In the genomic region with DNA sequence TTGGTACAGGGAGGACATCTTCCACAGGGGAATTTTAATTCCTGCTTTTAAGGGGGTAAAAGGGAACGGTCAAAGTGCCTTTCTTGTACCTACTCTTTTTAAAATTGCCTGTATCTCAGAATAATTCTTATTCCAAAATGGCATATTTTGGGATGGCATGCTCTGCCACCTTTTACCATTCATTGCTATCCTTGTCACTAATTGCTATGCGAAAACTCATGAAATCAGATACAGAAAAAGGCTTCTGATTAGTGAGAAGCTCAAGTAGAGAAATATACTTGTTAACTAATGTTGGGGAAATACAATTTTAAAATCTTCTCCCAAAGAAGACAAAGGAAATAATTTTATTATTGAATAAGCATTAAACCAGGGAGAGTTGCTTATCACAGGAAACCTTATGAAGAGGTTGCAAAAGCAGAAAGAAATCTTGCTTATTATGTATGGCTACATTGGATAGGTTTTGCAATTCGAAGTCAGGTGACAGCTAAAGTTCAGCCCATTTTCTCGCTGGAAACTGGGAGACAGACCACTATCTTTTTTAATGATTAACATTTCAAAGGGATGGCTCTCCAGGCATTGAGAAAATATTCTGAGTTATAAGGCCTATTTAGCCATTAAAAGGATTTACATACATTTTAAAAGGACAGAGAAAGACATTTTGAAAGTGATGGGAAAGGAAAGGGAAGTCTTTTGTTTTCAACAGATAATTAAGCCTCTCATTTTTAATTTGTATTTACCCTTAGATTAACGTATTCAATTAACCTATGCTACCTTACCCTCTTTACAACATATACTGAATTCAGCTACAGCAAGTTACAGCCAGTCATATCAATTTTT, we compare ENCODE assay signal across 14 cellular contexts.
DNase-seq lines count a peak whose midpoint lies in the region; ATAC-seq and TF ChIP-seq lines count a peak whose summit lies in the region.
"Had no signal": no experiment of that assay in that cellular context is flagged by ENCODE, and none has a peak within 500 bp of the region (broad histone marks: within the 10 kb centered on the region; RNA-seq: fewer than 3 reads in every experiment).

No MANE protein-coding gene starts in this region.

- no peaks in the 10 kb centered on the region for H3K9me3 ChIP-seq in DND-41 (ENCODE audit: insufficient read depth, low read length, severe bottlenecking)
- H3K9me3 ChIP-seq in T-helper 17 cell (ENCODE audit: control insufficient read depth, low read length, poor library complexity, severe bottlenecking), result no peaks in the 10 kb centered on the region
- peaks cover 0 to 16% (median under 1%) of the 10 kb centered on the region in 4 donors for H3K9me3 ChIP-seq in liver (ENCODE audit: control insufficient read depth in 4 of 4, low read length in 3 of 4)
- no peaks in the 10 kb centered on the region for H3K9me3 ChIP-seq in right cardiac atrium (ENCODE audit: control insufficient read depth, low read length)
- H3K9me3 ChIP-seq: SJSA1, stomach had no signal

- intact Hi-C loops in right cardiac atrium (cut with DNase I), result loop anchor here in 1 of 4 donors (10.0 kb wide), 2 partner anchors 852 to 1112 kb away; a partner anchor contains a TSS

- TF ChIP-seq RAD21 in liver (IDR thresholded peaks at IDR 0.05), result no peak

- H3K4me2 ChIP-seq in DND-41 (ENCODE audit: insufficient read depth, low read length) (peak overlapping the region; percentile 36), KMS-11 (peak overlapping the region; percentile 47; the same call in 1 of the 2 replicates)

- H3K27ac ChIP-seq in DND-41 (ENCODE audit: low read length) (peak overlapping the region; percentile 98), KMS-11 (peak overlapping the region; percentile 7; the same call in 1 of the 2 replicates), liver (ENCODE audit: low read depth in 1 of 2, low read length in 2 of 2) (no peak overlapping the region), right cardiac atrium (ENCODE audit: low read length) (no peak overlapping the region)
- H3K27ac ChIP-seq: brain microvascular endothelial cell, GM23248, SJSA1, stomach had no signal

- 74% methylated on average over 5 of the region's 5 CpGs for WGBS in liver
- WGBS in right cardiac atrium, result 87% methylated on average over 5 of the region's 5 CpGs

- H3K9ac ChIP-seq in DND-41 (ENCODE audit: low read depth, low read length), result peak overlapping the region; percentile 94
- peak overlapping the region; percentile 100; the same call in 1 of the 2 replicates for H3K9ac ChIP-seq in KMS-11
- no peak overlapping the region for H3K9ac ChIP-seq in liver (ENCODE audit: low read depth in 1 of 2, low read length in 2 of 2)
- H3K9ac ChIP-seq: GM23248 had no signal

- TF ChIP-seq CTCF in DND-41 (IDR thresholded peaks at IDR 0.05; ENCODE audit: borderline replicate concordance, extremely low read depth, low read length, poor library complexity, severe bottlenecking) (no peak), KMS-11 (conservative IDR thresholded peaks at IDR 0.05; ENCODE audit: low read depth, low read length) (no peak), liver (IDR thresholded peaks at IDR 0.05; ENCODE audit: low read depth, low read length, missing input control) (no peak)

- H3K4me1 Mint-ChIP-seq in T-helper 17 cell, result peaks cover 35% of the 10 kb centered on the region

- peaks cover 58% of the 10 kb centered on the region for H3K79me2 ChIP-seq in DND-41 (ENCODE audit: insufficient read depth, low read length)
- peaks cover 86% of the 10 kb centered on the region for H3K79me2 ChIP-seq in KMS-11 (ENCODE audit: insufficient read depth, low read depth)

- no peak for DNase-seq in DND-41
- no peak for DNase-seq in T-helper 17 cell
- DNase-seq in right cardiac atrium, result no peak
- DNase-seq in germinal center (ENCODE audit: low spot score), result no peak
- DNase-seq: activated CD4-positive, alpha-beta T cell treated with anti-CD3 and anti-CD28 coated beads for 1 hour; brain microvascular endothelial cell; effector CD4-positive, alpha-beta T cell; GM23248; NCI-H748 treated with DMSO at 0.1 percent for 48 hours; stomach had no signal

- H3K4me3 Mint-ChIP-seq in T-helper 17 cell, result no peak overlapping the region

- no peaks in the 10 kb centered on the region for H4K20me1 ChIP-seq in DND-41 (ENCODE audit: insufficient read depth, low read length)
- no peaks in the 10 kb centered on the region for H4K20me1 ChIP-seq in KMS-11 (ENCODE audit: insufficient read depth)

- no peaks in the 10 kb centered on the region for H3K27me3 ChIP-seq in DND-41 (ENCODE audit: insufficient read depth, low read length, poor library complexity)
- no peaks in the 10 kb centered on the region for H3K27me3 ChIP-seq in KMS-11 (ENCODE audit: insufficient read depth, low read depth)
- H3K27me3 ChIP-seq in liver (ENCODE audit: control insufficient read depth in 4 of 4, insufficient read depth in 4 of 4, low read length in 3 of 4), result peaks cover 0 to 4% (median 0%) of the 10 kb centered on the region in 4 donors
- H3K27me3 ChIP-seq in right cardiac atrium (ENCODE audit: control insufficient read depth, insufficient read depth), result no peaks in the 10 kb centered on the region
- H3K27me3 ChIP-seq: brain microvascular endothelial cell, SJSA1 had no signal

- no peaks in the 10 kb centered on the region for H3K36me3 Mint-ChIP-seq in T-helper 17 cell (ENCODE audit: low read depth)

- peak overlapping the region; percentile 98 for H3K27ac Mint-ChIP-seq in T-helper 17 cell

- no peak for ATAC-seq in DND-41 (ENCODE audit: insufficient read depth, low read depth)
- ATAC-seq in T-helper 17 cell, result no peak
- ATAC-seq in HG03196 (IDR thresholded peaks at IDR 0.05; ENCODE audit: unreplicated experiment), result no peak
- ATAC-seq in right cardiac atrium, result no peak

- H3K36me3 ChIP-seq in DND-41 (ENCODE audit: insufficient read depth, low read length) (peaks cover 8% of the 10 kb centered on the region; the same call in 1 of the 2 replicates), KMS-11 (ENCODE audit: insufficient read depth) (no peaks in the 10 kb centered on the region), liver (ENCODE audit: control insufficient read depth in 4 of 4, insufficient read depth in 3 of 4, low read depth in 1 of 4, low read length in 3 of 4) (peaks cover 0 to 7% (median 2%) of the 10 kb centered on the region in 4 donors)
- H3K36me3 ChIP-seq: brain microvascular endothelial cell, stomach had no signal

- H3K4me1 ChIP-seq in DND-41 (ENCODE audit: insufficient read depth, low read length), result peaks cover 61% of the 10 kb centered on the region
- H3K4me1 ChIP-seq in KMS-11 (ENCODE audit: low read depth, poor library complexity, severe bottlenecking), result peaks cover 39% of the 10 kb centered on the region
- H3K4me1 ChIP-seq in liver (ENCODE audit: control insufficient read depth in 4 of 4, insufficient read depth in 4 of 4, low read length in 3 of 4), result peaks cover 2 to 19% (median 7%) of the 10 kb centered on the region in 4 donors
- H3K4me1 ChIP-seq in right cardiac atrium (ENCODE audit: control insufficient read depth, insufficient read depth, low read length), result peaks cover 4% of the 10 kb centered on the region

- no peaks in the 10 kb centered on the region for H3K27me3 Mint-ChIP-seq in T-helper 17 cell

- H3K4me3 ChIP-seq in DND-41 (ENCODE audit: low read depth in 1 of 2, low read length in 2 of 2) (no peak overlapping the region), KMS-11 (IDR thresholded peaks at IDR 0.05; ENCODE audit: insufficient read depth, low read depth, low read length) (no peak overlapping the region), liver (ENCODE audit: low read depth in 1 of 3, low read length in 3 of 3) (no peak overlapping the region), right cardiac atrium (ENCODE audit: low read length) (no peak overlapping the region)
- H3K4me3 ChIP-seq: GM23248, SJSA1, stomach had no signal

- H2AFZ ChIP-seq in DND-41 (ENCODE audit: low read depth, low read length) (no peak overlapping the region), KMS-11 (ENCODE audit: low read depth) (no peak overlapping the region)
- H2AFZ ChIP-seq: GM23248 had no signal

TF ChIP-seq in liver, 16 proteins besides CTCF, POLR2A, EP300 and RAD21:
- TF ChIP-seq, protein P1, sequence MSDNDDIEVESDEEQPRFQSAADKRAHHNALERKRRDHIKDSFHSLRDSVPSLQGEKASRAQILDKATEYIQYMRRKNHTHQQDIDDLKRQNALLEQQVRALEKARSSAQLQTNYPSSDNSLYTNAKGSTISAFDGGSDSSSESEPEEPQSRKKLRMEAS (IDR thresholded peaks at IDR 0.05), result no peak
- TF ChIP-seq SP1 (IDR thresholded peaks at IDR 0.05), result peak; percentile 39
- peak; percentile 8 to 36 for TF ChIP-seq HNF4A (conservative IDR thresholded peaks at IDR 0.05)
- no peak for TF ChIP-seq FOXA2 (IDR thresholded peaks at IDR 0.05)
- TF ChIP-seq, protein P2, sequence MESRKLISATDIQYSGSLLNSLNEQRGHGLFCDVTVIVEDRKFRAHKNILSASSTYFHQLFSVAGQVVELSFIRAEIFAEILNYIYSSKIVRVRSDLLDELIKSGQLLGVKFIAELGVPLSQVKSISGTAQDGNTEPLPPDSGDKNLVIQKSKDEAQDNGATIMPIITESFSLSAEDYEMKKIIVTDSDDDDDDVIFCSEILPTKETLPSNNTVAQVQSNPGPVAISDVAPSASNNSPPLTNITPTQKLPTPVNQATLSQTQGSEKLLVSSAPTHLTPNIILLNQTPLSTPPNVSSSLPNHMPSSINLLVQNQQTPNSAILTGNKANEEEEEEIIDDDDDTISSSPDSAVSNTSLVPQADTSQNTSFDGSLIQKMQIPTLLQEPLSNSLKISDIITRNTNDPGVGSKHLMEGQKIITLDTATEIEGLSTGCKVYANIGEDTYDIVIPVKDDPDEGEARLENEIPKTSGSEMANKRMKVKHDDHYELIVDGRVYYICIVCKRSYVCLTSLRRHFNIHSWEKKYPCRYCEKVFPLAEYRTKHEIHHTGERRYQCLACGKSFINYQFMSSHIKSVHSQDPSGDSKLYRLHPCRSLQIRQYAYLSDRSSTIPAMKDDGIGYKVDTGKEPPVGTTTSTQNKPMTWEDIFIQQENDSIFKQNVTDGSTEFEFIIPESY (IDR thresholded peaks at IDR 0.05), result peak; percentile 34

Comparison
In these comparisons a context has a peak if more than half of its experiments do, and no peak if none do; other contexts are left out.
1. H3K27ac ChIP-seq: peak in DND-41 (single experiment) and KMS-11 (single experiment); none in liver (0 of 2) and right cardiac atrium (single experiment).
2. H3K9ac ChIP-seq: peak in DND-41 (single experiment) and KMS-11 (single experiment); none in liver (0 of 2).